10 cellular contexts compared by ENCODE assay signal in genomic region chrX:12702509-12703091, GRCh38.
A peak's percentile ranks its signal among the peaks of the same experiment; 100 is the strongest.
DNase-seq lines count a peak whose midpoint lies in the region; ATAC-seq lines count a peak whose summit lies in the region.
"Had no signal": no experiment of that assay in that cellular context is flagged by ENCODE, and none has a peak within 500 bp of the region (broad histone marks: within the 10 kb centered on the region; RNA-seq: fewer than 3 reads in every experiment).

No MANE protein-coding gene starts in this region.

- no peaks in the 10 kb centered on the region for H3K36me3 Mint-ChIP-seq in naive B cell
- H3K36me3 Mint-ChIP-seq: immature natural killer cell had no signal

- peaks cover 0 to 7% (median 3%) of the 10 kb centered on the region in 3 donors for H3K27me3 Mint-ChIP-seq in naive B cell

- peaks cover 0 to 9% (median 0%) of the 10 kb centered on the region in 3 donors for H3K4me1 Mint-ChIP-seq in naive B cell
- H3K4me1 Mint-ChIP-seq: immature natural killer cell had no signal

- H3K27ac Mint-ChIP-seq in naive B cell = peak overlapping the region in 2 of 6 donors; percentile 24 to 37
- H3K27ac Mint-ChIP-seq: immature natural killer cell had no signal

- ATAC-seq in naive B cell (ENCODE audit: low read depth in 2 of 2) (no peak), GM18861 (IDR thresholded peaks at IDR 0.05; ENCODE audit: unreplicated experiment) (no peak), HG02623 (IDR thresholded peaks at IDR 0.05; ENCODE audit: unreplicated experiment) (no peak)

- no peak overlapping the region for H3K4me3 Mint-ChIP-seq in naive B cell
- H3K4me3 Mint-ChIP-seq: immature natural killer cell had no signal

- DNase-seq in NCI-H526 (lab: John Stamatoyannopoulos, UW) = peak; percentile 2 to 41
- no peak for DNase-seq in NCI-H526 treated with DMSO at 0.1 percent for 48 hours (lab: John Stamatoyannopoulos, UW)
- DNase-seq in HPDE6-E6E7 (ENCODE audit: extremely low spot score) = peak; percentile 14
- peak; percentile 11 for DNase-seq in astrocyte of the hippocampus (ENCODE audit: low read depth, low spot score)
- peak; percentile 23 for DNase-seq in naive B cell
- no peak for DNase-seq in HuH-7.5 (ENCODE audit: low spot score)
- DNase-seq: activated effector memory CD4-positive, alpha-beta T cell treated with anti-CD3 and anti-CD28 coated beads, Interleukin-2, amount 50 U/mL, for 16 hours; immature natural killer cell had no signal

- H3K9me3 Mint-ChIP-seq in naive B cell = no peaks in the 10 kb centered on the region

Comparison
In these comparisons a context has a peak if more than half of its experiments do, and no peak if none do; other contexts are left out.
1. DNase-seq: peak in NCI-H526 (2 of 2), HPDE6-E6E7 (single experiment), astrocyte of the hippocampus (single experiment) and naive B cell (single experiment); none in NCI-H526 treated with DMSO at 0.1 percent for 48 hours (single experiment) and HuH-7.5 (single experiment).